In genomic region chr11:31768744-31769143, GRCh38 we compare ENCODE assay signal across 20 cellular contexts. TPM values are rescaled to one million over a fixed set of nuclear protein-coding genes. Genes with fewer than 3 reads are reported as not detected.
DNase-seq lines count a peak whose midpoint lies in the region; ATAC-seq, FAIRE-seq and TF ChIP-seq lines count a peak whose summit lies in the region.
"Had no signal": no experiment of that assay in that cellular context is flagged by ENCODE, and none has a peak within 500 bp of the region (broad histone marks: within the 10 kb centered on the region; RNA-seq: fewer than 3 reads in every experiment).

No MANE protein-coding gene starts in this region.

- intact Hi-C loops in dorsolateral prefrontal cortex (cut with DNase I): no loop called here
- intact Hi-C loops in pancreas (cut with DNase I): no loop called here
- intact Hi-C loops in stomach (cut with DNase I; ENCODE audit: low total_unique reads): no loop called here
- intact Hi-C loops in ascending aorta (cut with DNase I): no loop called here

- no peak for TF ChIP-seq EP300 in stomach (IDR thresholded peaks at IDR 0.05)

- H3K4me3 ChIP-seq in GM12865 (ENCODE audit: low read depth, low read length): no peak overlapping the region
- H3K4me3 ChIP-seq in dorsolateral prefrontal cortex: no peak overlapping the region
- no peak overlapping the region for H3K4me3 ChIP-seq in pancreas
- H3K4me3 ChIP-seq in stomach: no peak overlapping the region
- no peak overlapping the region for H3K4me3 ChIP-seq in ascending aorta

- no peak for TF ChIP-seq POLR2A in stomach (IDR thresholded peaks at IDR 0.05)

- FAIRE-seq in pancreas (lab: Jason Lieb, UNC): no peak

- H3K9me3 ChIP-seq in pancreas (no peaks in the 10 kb centered on the region), stomach (no peaks in the 10 kb centered on the region), ascending aorta (no peaks in the 10 kb centered on the region)
- H3K9me3 ChIP-seq: SK-N-SH had no signal

- H3K4me1 ChIP-seq in pancreas (no peaks in the 10 kb centered on the region), stomach (no peaks in the 10 kb centered on the region), ascending aorta (no peaks in the 10 kb centered on the region)

- peak; percentile 22 for DNase-seq in GM12865 (ENCODE audit: low read depth)
- peak; percentile 17 for DNase-seq in NCI-H774 (lab: John Stamatoyannopoulos, UW)
- DNase-seq in dorsolateral prefrontal cortex: peak in 2 of 10 donors; percentile 21 to 57
- DNase-seq in pancreas: no peak
- no peak for DNase-seq in NCI-H1436 (lab: John Stamatoyannopoulos, UW)
- DNase-seq in NK-92 (lab: John Stamatoyannopoulos, UW; ENCODE audit: unreplicated experiment): no peak
- no peak for DNase-seq in stomach
- no peak for DNase-seq in ascending aorta (ENCODE audit: low spot score in 2 of 2)
- DNase-seq: CD8-positive, alpha-beta memory T cell; H9; Karpas-422; NCI-H187; NCI-H2107; NCI-H2227 treated with DMSO at 0.1 percent for 48 hours; NCI-H524 treated with DMSO at 0.1 percent for 48 hours; SHP77 treated with DMSO at 0.1 percent for 48 hours; SK-N-SH had no signal

- no peaks in the 10 kb centered on the region for H3K36me3 ChIP-seq in pancreas
- no peaks in the 10 kb centered on the region for H3K36me3 ChIP-seq in stomach
- H3K36me3 ChIP-seq in ascending aorta: no peaks in the 10 kb centered on the region

- peak overlapping the region in 33 of 59 donors; percentile 1 to 83 (median 35) for H3K27ac ChIP-seq in dorsolateral prefrontal cortex
- H3K27ac ChIP-seq in pancreas: no peak overlapping the region
- H3K27ac ChIP-seq in stomach: no peak overlapping the region
- H3K27ac ChIP-seq in ascending aorta: no peak overlapping the region

- TF ChIP-seq CTCF in GM12865 (IDR thresholded peaks at IDR 0.05; ENCODE audit: insufficient read depth, low read depth, low read length, missing control alignments) (no peak), dorsolateral prefrontal cortex (IDR thresholded peaks at IDR 0.05 in 54 of 56, conservative IDR thresholded peaks at IDR 0.05 in 2 of 56; ENCODE audit: low read depth in 1 of 56, partially characterized antibody in 56 of 56) (no peak), pancreas (IDR thresholded peaks at IDR 0.05) (no peak), stomach (IDR thresholded peaks at IDR 0.05) (no peak), ascending aorta (IDR thresholded peaks at IDR 0.05) (no peak)

- 89 to 91% methylated on average over 5 of the region's 5 CpGs for WGBS in pancreas, 2 donors
- 79 to 88% (median 87%) methylated on average over 5 of the region's 5 CpGs for WGBS in stomach, 5 donors

- peak in 3 of 4 donors; percentile 27 to 80 (median 53) for ATAC-seq in pancreas

- no peaks in the 10 kb centered on the region for H3K27me3 ChIP-seq in dorsolateral prefrontal cortex
- H3K27me3 ChIP-seq in pancreas: no peaks in the 10 kb centered on the region
- no peaks in the 10 kb centered on the region for H3K27me3 ChIP-seq in stomach
- no peaks in the 10 kb centered on the region for H3K27me3 ChIP-seq in ascending aorta

RNA-seq across cellular contexts. Expression of gene PAX6, which starts 42.4 kb away (rescaled TPM):
- total RNA-seq in dorsolateral prefrontal cortex (100 to 1,000 TPM in 1 of 120 experiments, 10 to 100 TPM in 119; 12.4 to 107 (median 33.7) TPM), pancreas (10 to 100 TPM in 2 of 6 donors, 1 to 10 TPM in 4; 2.0 to 16.6 (median 6.2) TPM), stomach (10 to 100 TPM in 1 of 5 donors, 1 to 10 TPM in 1, under 1 TPM in 2, not detected in 1; 0.45 to 57.9 (median 4.8) TPM), ascending aorta (not detected)
- polyA plus RNA-seq in pancreas (10 to 100 TPM; 15.9 to 75.0 TPM), stomach (1 to 10 TPM in 2 of 3 donors, under 1 TPM in 1; 0.03 to 5.3 (median 1.2) TPM)
- total RNA-seq: CD8-positive, alpha-beta memory T cell; H9; MCF 10A; OCI-LY7 had no signal
- polyA plus RNA-seq: CD8-positive, alpha-beta memory T cell; IgD-negative memory B cell; SK-N-SH had no signal

Comparison
In these comparisons a context has a peak if more than half of its experiments do, and no peak if none do; other contexts are left out.
1. DNase-seq: peak in GM12865 (single experiment) and NCI-H774 (single experiment); none in pancreas (0 of 6), NCI-H1436 (single experiment), NK-92 (single experiment), stomach (single experiment) and ascending aorta (0 of 2).
2. H3K27ac ChIP-seq: peak in dorsolateral prefrontal cortex (33 of 59); none in pancreas (0 of 4), stomach (0 of 5) and ascending aorta (0 of 2).